Comparison of ENCODE assay signal across 16 cellular contexts in genomic region chr12:124656947-124657434, GRCh38.
DNase-seq lines count a peak whose midpoint lies in the region; ATAC-seq and TF ChIP-seq lines count a peak whose summit lies in the region.
"Had no signal": no experiment of that assay in that cellular context is flagged by ENCODE, and none has a peak within 500 bp of the region (broad histone marks: within the 10 kb centered on the region; RNA-seq: fewer than 3 reads in every experiment).

No MANE protein-coding gene starts in this region.

- 64% methylated on average over 8 of the region's 8 CpGs for WGBS in esophagus muscularis mucosa
- 70% methylated on average over 8 of the region's 8 CpGs for WGBS in smooth muscle cell (ENCODE audit: low lambda C conversion rate)

- CTCF ChIA-PET in WTC11 (lab: Charles Lee), result interaction anchor here (0.7 to 2.2 kb wide), 2 partner anchors 80 to 87 kb away, joined by 4 to 15 read pairs; no protein-coding TSS in a partner anchor

- no peak for ATAC-seq in WTC11
- ATAC-seq in stimulated activated naive CD8-positive, alpha-beta T cell treated with anti-CD3 and anti-CD28 coated beads, Interleukin-15, amount 100 ng/mL, for 72 hours, result no peak
- no peak for ATAC-seq in HG02852 (IDR thresholded peaks at IDR 0.05; ENCODE audit: unreplicated experiment)

- H4K20me1 ChIP-seq in smooth muscle cell (ENCODE audit: low read depth), result no peaks in the 10 kb centered on the region

- no peak overlapping the region for H3K4me3 ChIP-seq in esophagus muscularis mucosa
- no peak overlapping the region for H3K4me3 ChIP-seq in smooth muscle cell

- no peaks in the 10 kb centered on the region for H3K27me3 ChIP-seq in esophagus muscularis mucosa
- H3K27me3 ChIP-seq in smooth muscle cell (ENCODE audit: low read depth), result no peaks in the 10 kb centered on the region

- intact Hi-C loops in CD14-positive monocyte (cut with micrococcal nuclease), result loop anchor here in 1 of 2 donors (10.0 kb wide), 1 partner anchor 92 kb away; the partner anchor contains the start of gene NCOR2
- intact Hi-C loops in esophagus muscularis mucosa (cut with DNase I), result loop anchor here (5.0 kb wide), 1 partner anchor 65 kb away; no protein-coding TSS in a partner anchor

- TF ChIP-seq CTCF in CD14-positive monocyte (IDR thresholded peaks at IDR 0.05) (no peak), WTC11 (IDR thresholded peaks at IDR 0.05) (no peak), esophagus muscularis mucosa (IDR thresholded peaks at IDR 0.05) (no peak), smooth muscle cell (IDR thresholded peaks at IDR 0.05; ENCODE audit: borderline replicate concordance, insufficient read depth, poor library complexity, severe bottlenecking) (no peak), HFFc6 (IDR thresholded peaks at IDR 0.05) (no peak)

- H2AFZ ChIP-seq in smooth muscle cell (ENCODE audit: low read depth), result no peak overlapping the region

- no peak overlapping the region for H3K4me2 ChIP-seq in smooth muscle cell

- H3K9me3 Mint-ChIP-seq in CD14-positive monocyte (peaks cover 0 to 5% (median 0%) of the 10 kb centered on the region in 7 donors), WTC11 (peaks cover 8% of the 10 kb centered on the region; the same call in 1 of the 2 replicates), HFFc6 (no peaks in the 10 kb centered on the region)
- H3K9me3 Mint-ChIP-seq in stimulated activated naive CD8-positive, alpha-beta T cell treated with anti-CD3 and anti-CD28 coated beads, Interleukin-15, amount 100 ng/mL, for 72 hours, result no peaks in the 10 kb centered on the region
- H3K9me3 Mint-ChIP-seq: H9 had no signal

- H3K4me3 Mint-ChIP-seq in CD14-positive monocyte, result no peak overlapping the region
- no peak overlapping the region for H3K4me3 Mint-ChIP-seq in WTC11
- no peak overlapping the region for H3K4me3 Mint-ChIP-seq in stimulated activated naive CD8-positive, alpha-beta T cell treated with anti-CD3 and anti-CD28 coated beads, Interleukin-15, amount 100 ng/mL, for 72 hours
- H3K4me3 Mint-ChIP-seq in HFFc6, result no peak overlapping the region
- H3K4me3 Mint-ChIP-seq: H9 had no signal

- peak overlapping the region in 5 of 7 donors; percentile 13 to 78 (median 63) for H3K27ac Mint-ChIP-seq in CD14-positive monocyte
- H3K27ac Mint-ChIP-seq in WTC11, result peak overlapping the region; percentile 12; the same call in 1 of the 2 replicates
- peak overlapping the region in 1 of 2 donors; percentile 17 for H3K27ac Mint-ChIP-seq in stimulated activated naive CD8-positive, alpha-beta T cell treated with anti-CD3 and anti-CD28 coated beads, Interleukin-15, amount 100 ng/mL, for 72 hours
- no peak overlapping the region for H3K27ac Mint-ChIP-seq in HFFc6

- POLR2A ChIA-PET in WTC11 (lab: Charles Lee), result interaction anchor here (0.5 kb wide), 1 partner anchor 386 kb away, joined by 3 read pairs; no protein-coding TSS in a partner anchor

- TF ChIP-seq EP300 in esophagus muscularis mucosa (IDR thresholded peaks at IDR 0.05), result no peak

- H3K36me3 Mint-ChIP-seq in CD14-positive monocyte, result peaks cover 7 to 10% of the 10 kb centered on the region in 2 donors
- no peaks in the 10 kb centered on the region for H3K36me3 Mint-ChIP-seq in WTC11
- no peaks in the 10 kb centered on the region for H3K36me3 Mint-ChIP-seq in HFFc6 (ENCODE audit: low read depth)

- no peaks in the 10 kb centered on the region for H3F3A ChIP-seq in smooth muscle cell (ENCODE audit: low read depth)

- no peak overlapping the region for H3K9ac ChIP-seq in smooth muscle cell (ENCODE audit: low read depth)

- H3K4me1 ChIP-seq in esophagus muscularis mucosa (peaks cover 26 to 46% (median 41%) of the 10 kb centered on the region in 4 donors), smooth muscle cell (ENCODE audit: low read depth) (peaks cover 15% of the 10 kb centered on the region)
- H3K4me1 ChIP-seq: Caco-2 had no signal

- no peaks in the 10 kb centered on the region for H3K79me2 ChIP-seq in smooth muscle cell (ENCODE audit: low read depth)

- H3K27ac ChIP-seq in esophagus muscularis mucosa (replicated peaks in 1 of 4) (peak overlapping the region; percentile 15 to 87 (median 83)), smooth muscle cell (ENCODE audit: low read depth) (peak overlapping the region; percentile 87)

- TF ChIP-seq POLR2A in esophagus muscularis mucosa (IDR thresholded peaks at IDR 0.05; ENCODE audit: low read depth), result no peak

- H3K4me1 Mint-ChIP-seq in CD14-positive monocyte (peaks cover 63% of the 10 kb centered on the region), WTC11 (peaks cover 31% of the 10 kb centered on the region), HFFc6 (ENCODE audit: low read depth) (peaks cover 42% of the 10 kb centered on the region)
- H3K4me1 Mint-ChIP-seq in stimulated activated naive CD8-positive, alpha-beta T cell treated with anti-CD3 and anti-CD28 coated beads, Interleukin-15, amount 100 ng/mL, for 72 hours, result peaks cover 13% of the 10 kb centered on the region

- no peaks in the 10 kb centered on the region for H3K36me3 ChIP-seq in esophagus muscularis mucosa
- no peaks in the 10 kb centered on the region for H3K36me3 ChIP-seq in smooth muscle cell (ENCODE audit: low read depth)

- DNase-seq in CD14-positive monocyte (ENCODE audit: low spot score), result no peak
- DNase-seq in WTC11 (ENCODE audit: low spot score), result no peak
- DNase-seq in esophagus muscularis mucosa (ENCODE audit: extremely low spot score), result no peak
- no peak for DNase-seq in smooth muscle cell (lab: John Stamatoyannopoulos, UW; ENCODE audit: unreplicated experiment)
- no peak for DNase-seq in stimulated activated naive CD8-positive, alpha-beta T cell treated with anti-CD3 and anti-CD28 coated beads, Interleukin-15, amount 100 ng/mL, for 72 hours
- no peak for DNase-seq in HFFc6
- DNase-seq: Caco-2, DMS79, H9, KBM-7, NCI-H1048, NCI-H1694, NCI-H2107, NCI-H526 treated with DMSO at 0.1 percent for 48 hours, SHP77 treated with DMSO at 0.1 percent for 48 hours had no signal

- H3K9me3 ChIP-seq in esophagus muscularis mucosa (no peaks in the 10 kb centered on the region), smooth muscle cell (replicated peaks; ENCODE audit: low read depth) (no peaks in the 10 kb centered on the region)
- H3K9me3 ChIP-seq: Caco-2 had no signal

- H3K27me3 Mint-ChIP-seq in CD14-positive monocyte (ENCODE audit: low read depth in 3 of 3), result no peaks in the 10 kb centered on the region
- no peaks in the 10 kb centered on the region for H3K27me3 Mint-ChIP-seq in WTC11 (ENCODE audit: low read depth)
- peaks cover 7% of the 10 kb centered on the region for H3K27me3 Mint-ChIP-seq in stimulated activated naive CD8-positive, alpha-beta T cell treated with anti-CD3 and anti-CD28 coated beads, Interleukin-15, amount 100 ng/mL, for 72 hours
- H3K27me3 Mint-ChIP-seq in HFFc6 (ENCODE audit: insufficient read depth), result peaks cover 2% of the 10 kb centered on the region; the same call in 1 of the 2 replicates

TF ChIP-seq in WTC11, 78 proteins besides CTCF, POLR2A, EP300 and RAD21:
- TF ChIP-seq FOXK1 (CRISPR knock-in tag; IDR thresholded peaks at IDR 0.05) (no peak), TEAD4 (CRISPR knock-in tag; IDR thresholded peaks at IDR 0.05) (no peak), ETV6 (CRISPR knock-in tag; IDR thresholded peaks at IDR 0.05) (no peak), MYBL2 (CRISPR knock-in tag; IDR thresholded peaks at IDR 0.05) (no peak), RELA (CRISPR knock-in tag; IDR thresholded peaks at IDR 0.05; ENCODE audit: borderline replicate concordance) (no peak), ZNF416 (CRISPR knock-in tag; IDR thresholded peaks at IDR 0.05) (no peak), KAT7 (CRISPR knock-in tag; IDR thresholded peaks at IDR 0.05; ENCODE audit: borderline replicate concordance) (no peak), FOXP1 (CRISPR knock-in tag; IDR thresholded peaks at IDR 0.05; ENCODE audit: borderline replicate concordance) (no peak)
- TF ChIP-seq, protein P1, sequence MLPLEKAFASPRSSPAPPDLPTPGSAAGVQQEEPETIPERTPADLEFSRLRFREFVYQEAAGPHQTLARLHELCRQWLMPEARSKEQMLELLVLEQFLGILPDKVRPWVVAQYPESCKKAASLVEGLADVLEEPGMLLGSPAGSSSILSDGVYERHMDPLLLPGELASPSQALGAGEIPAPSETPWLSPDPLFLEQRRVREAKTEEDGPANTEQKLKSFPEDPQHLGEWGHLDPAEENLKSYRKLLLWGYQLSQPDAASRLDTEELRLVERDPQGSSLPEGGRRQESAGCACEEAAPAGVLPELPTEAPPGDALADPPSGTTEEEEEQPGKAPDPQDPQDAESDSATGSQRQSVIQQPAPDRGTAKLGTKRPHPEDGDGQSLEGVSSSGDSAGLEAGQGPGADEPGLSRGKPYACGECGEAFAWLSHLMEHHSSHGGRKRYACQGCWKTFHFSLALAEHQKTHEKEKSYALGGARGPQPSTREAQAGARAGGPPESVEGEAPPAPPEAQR (CRISPR knock-in tag; IDR thresholded peaks at IDR 0.05), result no peak
- TF ChIP-seq, protein P2, sequence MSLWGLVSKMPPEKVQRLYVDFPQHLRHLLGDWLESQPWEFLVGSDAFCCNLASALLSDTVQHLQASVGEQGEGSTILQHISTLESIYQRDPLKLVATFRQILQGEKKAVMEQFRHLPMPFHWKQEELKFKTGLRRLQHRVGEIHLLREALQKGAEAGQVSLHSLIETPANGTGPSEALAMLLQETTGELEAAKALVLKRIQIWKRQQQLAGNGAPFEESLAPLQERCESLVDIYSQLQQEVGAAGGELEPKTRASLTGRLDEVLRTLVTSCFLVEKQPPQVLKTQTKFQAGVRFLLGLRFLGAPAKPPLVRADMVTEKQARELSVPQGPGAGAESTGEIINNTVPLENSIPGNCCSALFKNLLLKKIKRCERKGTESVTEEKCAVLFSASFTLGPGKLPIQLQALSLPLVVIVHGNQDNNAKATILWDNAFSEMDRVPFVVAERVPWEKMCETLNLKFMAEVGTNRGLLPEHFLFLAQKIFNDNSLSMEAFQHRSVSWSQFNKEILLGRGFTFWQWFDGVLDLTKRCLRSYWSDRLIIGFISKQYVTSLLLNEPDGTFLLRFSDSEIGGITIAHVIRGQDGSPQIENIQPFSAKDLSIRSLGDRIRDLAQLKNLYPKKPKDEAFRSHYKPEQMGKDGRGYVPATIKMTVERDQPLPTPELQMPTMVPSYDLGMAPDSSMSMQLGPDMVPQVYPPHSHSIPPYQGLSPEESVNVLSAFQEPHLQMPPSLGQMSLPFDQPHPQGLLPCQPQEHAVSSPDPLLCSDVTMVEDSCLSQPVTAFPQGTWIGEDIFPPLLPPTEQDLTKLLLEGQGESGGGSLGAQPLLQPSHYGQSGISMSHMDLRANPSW (CRISPR knock-in tag; conservative IDR thresholded peaks at IDR 0.05; ENCODE audit: low read depth), result no peak
- TF ChIP-seq, protein P3, sequence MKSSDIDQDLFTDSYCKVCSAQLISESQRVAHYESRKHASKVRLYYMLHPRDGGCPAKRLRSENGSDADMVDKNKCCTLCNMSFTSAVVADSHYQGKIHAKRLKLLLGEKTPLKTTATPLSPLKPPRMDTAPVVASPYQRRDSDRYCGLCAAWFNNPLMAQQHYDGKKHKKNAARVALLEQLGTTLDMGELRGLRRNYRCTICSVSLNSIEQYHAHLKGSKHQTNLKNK (CRISPR knock-in tag; IDR thresholded peaks at IDR 0.05), result no peak
